ENCODE assay signal across 10 cellular contexts in the genomic region with DNA sequence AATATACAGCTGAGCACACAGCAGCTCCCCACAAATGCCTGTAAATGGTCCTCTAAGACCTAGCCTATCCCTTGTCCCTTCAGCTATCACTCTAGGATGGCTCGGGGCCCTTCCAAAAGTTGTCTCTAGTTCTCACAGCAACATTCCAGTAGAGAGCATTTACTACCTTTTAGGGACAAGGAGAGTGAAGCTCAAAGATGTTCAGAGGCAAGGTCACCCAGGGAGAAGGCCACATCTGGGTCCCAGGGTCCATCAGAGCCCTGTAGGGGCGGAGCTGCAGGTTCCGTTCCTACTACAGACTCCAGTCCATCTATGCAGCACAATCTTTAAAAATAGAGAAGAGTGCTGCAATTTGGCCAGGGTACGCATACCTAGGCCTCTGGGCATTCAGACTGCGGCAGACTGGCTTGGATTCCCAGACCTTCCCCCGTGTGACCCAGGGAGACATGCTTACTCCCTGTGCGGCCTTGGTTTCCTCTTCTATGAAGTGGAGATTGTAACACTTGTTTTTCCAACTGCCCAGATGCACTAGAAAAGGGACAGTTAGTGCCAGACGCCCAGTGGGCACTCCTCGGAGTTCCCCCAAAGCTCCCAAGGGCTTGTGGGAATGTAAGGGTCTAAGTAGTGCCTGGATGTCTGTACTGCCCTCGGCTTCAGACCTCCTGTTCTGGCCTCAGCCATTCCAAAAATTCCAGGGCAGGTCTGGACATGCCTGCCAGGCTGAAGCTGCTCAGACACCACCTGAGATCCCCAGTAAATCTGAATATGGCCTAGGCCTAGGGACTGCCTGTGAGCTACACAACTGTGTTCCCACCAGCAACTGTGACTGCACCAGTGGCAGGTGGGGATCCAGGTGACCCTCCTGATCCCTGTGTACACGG. TPM values are rescaled to one million over a fixed set of nuclear protein-coding genes. Genes with fewer than 3 reads are reported as not detected.
A peak's percentile ranks its signal among the peaks of the same experiment; 100 is the strongest.
DNase-seq lines count a peak whose midpoint lies in the region; ATAC-seq and TF ChIP-seq lines count a peak whose summit lies in the region.
"Had no signal": no experiment of that assay in that cellular context is flagged by ENCODE, and none has a peak within 500 bp of the region (broad histone marks: within the 10 kb centered on the region; RNA-seq: fewer than 3 reads in every experiment).

No MANE protein-coding gene starts in this region.

- H3K4me1 ChIP-seq in upper lobe of right lung: peaks cover 66% of the 10 kb centered on the region

- no peaks in the 10 kb centered on the region for H3K27me3 ChIP-seq in upper lobe of right lung

- H3K36me3 ChIP-seq in upper lobe of right lung: peaks cover 30% of the 10 kb centered on the region

- H3K27ac ChIP-seq in coronary artery (peak overlapping the region; percentile 98), upper lobe of right lung (peak overlapping the region; percentile 12)
- H3K27ac ChIP-seq: C4-2B had no signal

- ATAC-seq in Right ventricle myocardium inferior: peak; percentile 6
- no peak for ATAC-seq in left cardiac atrium
- ATAC-seq in upper lobe of right lung: no peak
- no peak for ATAC-seq in GM18517 (IDR thresholded peaks at IDR 0.05; ENCODE audit: unreplicated experiment)

- H3K4me3 ChIP-seq in coronary artery (peak overlapping the region; percentile 93), upper lobe of right lung (peak overlapping the region; percentile 95)

- no peak for DNase-seq in Right ventricle myocardium inferior (ENCODE audit: missing footprints)
- no peak for DNase-seq in left cardiac atrium
- DNase-seq in coronary artery (ENCODE audit: low spot score): no peak
- DNase-seq in mesothelial cell of epicardium (ENCODE audit: low spot score in 2 of 2, unreplicated experiment in 2 of 2): no peak
- no peak for DNase-seq in upper lobe of right lung
- no peak for DNase-seq in ecto neural progenitor cell (ENCODE audit: low spot score)
- DNase-seq in DMS153 (lab: John Stamatoyannopoulos, UW): no peak
- DNase-seq: small intestine had no signal

- H3K9me3 Mint-ChIP-seq in mesothelial cell of epicardium: no peaks in the 10 kb centered on the region

- H3K9me3 ChIP-seq in upper lobe of right lung: no peaks in the 10 kb centered on the region

- TF ChIP-seq CTCF in coronary artery (IDR thresholded peaks at IDR 0.05) (no peak), mesothelial cell of epicardium (IDR thresholded peaks at IDR 0.05; ENCODE audit: unreplicated experiment) (no peak), upper lobe of right lung (IDR thresholded peaks at IDR 0.05) (no peak)

- peaks cover 39% of the 10 kb centered on the region for H3K4me1 Mint-ChIP-seq in mesothelial cell of epicardium

- peaks cover 14% of the 10 kb centered on the region for H3K36me3 Mint-ChIP-seq in mesothelial cell of epicardium

- H3K4me3 Mint-ChIP-seq in mesothelial cell of epicardium: peak overlapping the region; percentile 100

- peak overlapping the region; percentile 100 for H3K27ac Mint-ChIP-seq in mesothelial cell of epicardium

- H3K27me3 Mint-ChIP-seq in mesothelial cell of epicardium (ENCODE audit: low read depth): no peaks in the 10 kb centered on the region

- intact Hi-C loops in Right ventricle myocardium inferior (cut with DNase I): no loop called here
- intact Hi-C loops in left cardiac atrium (cut with DNase I): no loop called here
- intact Hi-C loops in upper lobe of right lung (cut with DNase I): no loop called here

RNA-seq across cellular contexts. Expression of a gene that starts 2.5 kb away (rescaled TPM):
- total RNA-seq in Right ventricle myocardium inferior (97.5 TPM), left cardiac atrium (10 to 100 TPM; 52.0 to 98.2 TPM), mesothelial cell of epicardium (129 to 155 TPM (median 140 TPM) in 3 replicates), upper lobe of right lung (102 TPM)

RNA-seq across cellular contexts. Expression of a gene that starts 14.4 kb away (rescaled TPM):
- total RNA-seq in Right ventricle myocardium inferior (not detected), left cardiac atrium (not detected), mesothelial cell of epicardium (not detected in 3 replicates), upper lobe of right lung (not detected)

RNA-seq across cellular contexts. Expression of a gene that starts 22.0 kb away (rescaled TPM):
- 19.0 TPM for total RNA-seq in Right ventricle myocardium inferior
- total RNA-seq in left cardiac atrium: 10 to 100 TPM; 12.8 to 22.6 TPM
- 68.5 to 73.8 TPM (median 68.8 TPM) in 3 replicates for total RNA-seq in mesothelial cell of epicardium
- total RNA-seq in upper lobe of right lung: 40.2 TPM

RNA-seq across cellular contexts. Expression of a gene that starts 29.3 kb away (rescaled TPM):
- total RNA-seq in Right ventricle myocardium inferior: 59.3 TPM
- total RNA-seq in left cardiac atrium: 10 to 100 TPM; 54.9 to 64.5 TPM
- 14.0 to 17.2 TPM (median 16.7 TPM) in 3 replicates for total RNA-seq in mesothelial cell of epicardium
- 71.6 TPM for total RNA-seq in upper lobe of right lung

RNA-seq across cellular contexts. Expression of a gene that starts 33.4 kb away (rescaled TPM):
- total RNA-seq in Right ventricle myocardium inferior (0.87 TPM), left cardiac atrium (1 to 10 TPM; 1.1 to 2.7 TPM), mesothelial cell of epicardium (not detected in 3 replicates), upper lobe of right lung (16.4 TPM)
